1 cellular context compared by ENCODE assay signal in the genomic region with DNA sequence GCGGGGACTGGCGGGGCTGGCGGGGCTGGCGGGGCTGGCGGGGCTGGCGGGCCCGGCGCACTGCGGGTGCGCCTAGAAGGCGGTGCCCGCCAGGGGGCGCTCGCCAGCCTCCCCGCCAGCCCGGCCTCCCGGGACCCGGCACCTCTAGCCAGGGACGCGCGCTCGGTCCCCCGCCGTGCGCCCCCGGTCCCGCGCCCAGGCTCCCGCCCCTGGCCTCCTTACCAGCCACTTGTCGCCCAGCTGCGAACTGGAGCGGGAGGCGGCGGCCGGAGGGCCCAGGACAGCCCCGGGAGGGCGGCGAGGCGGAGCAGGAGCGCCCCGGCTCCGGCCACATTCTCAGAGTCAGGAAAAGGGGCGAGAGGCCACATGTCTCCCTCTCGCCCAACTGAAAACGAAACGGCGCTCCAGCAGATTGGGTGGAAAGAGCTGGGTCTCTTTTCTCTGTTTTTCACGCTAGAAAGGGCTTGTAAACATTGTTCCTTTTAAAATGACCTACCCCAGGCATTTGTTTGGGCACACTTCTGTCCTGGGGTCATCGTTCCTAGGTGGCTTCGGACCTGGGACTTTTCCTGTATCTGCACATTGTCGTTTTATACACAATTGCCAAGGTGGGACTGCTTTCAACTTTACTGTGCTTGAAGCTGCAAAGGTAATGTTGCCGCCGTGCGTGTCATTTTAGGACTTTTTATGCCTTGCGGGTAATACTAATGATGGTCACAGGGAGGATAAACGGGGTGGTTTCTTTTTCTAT.
A peak's percentile ranks its signal among the peaks of the same experiment; 100 is the strongest.
TF ChIP-seq lines count a peak whose summit lies in the region.

No MANE protein-coding gene starts in this region.

TF ChIP-seq in K562, 482 proteins besides CTCF, POLR2A, EP300 and RAD21 (continued from another document and continues in another):
- TF ChIP-seq, protein P1, sequence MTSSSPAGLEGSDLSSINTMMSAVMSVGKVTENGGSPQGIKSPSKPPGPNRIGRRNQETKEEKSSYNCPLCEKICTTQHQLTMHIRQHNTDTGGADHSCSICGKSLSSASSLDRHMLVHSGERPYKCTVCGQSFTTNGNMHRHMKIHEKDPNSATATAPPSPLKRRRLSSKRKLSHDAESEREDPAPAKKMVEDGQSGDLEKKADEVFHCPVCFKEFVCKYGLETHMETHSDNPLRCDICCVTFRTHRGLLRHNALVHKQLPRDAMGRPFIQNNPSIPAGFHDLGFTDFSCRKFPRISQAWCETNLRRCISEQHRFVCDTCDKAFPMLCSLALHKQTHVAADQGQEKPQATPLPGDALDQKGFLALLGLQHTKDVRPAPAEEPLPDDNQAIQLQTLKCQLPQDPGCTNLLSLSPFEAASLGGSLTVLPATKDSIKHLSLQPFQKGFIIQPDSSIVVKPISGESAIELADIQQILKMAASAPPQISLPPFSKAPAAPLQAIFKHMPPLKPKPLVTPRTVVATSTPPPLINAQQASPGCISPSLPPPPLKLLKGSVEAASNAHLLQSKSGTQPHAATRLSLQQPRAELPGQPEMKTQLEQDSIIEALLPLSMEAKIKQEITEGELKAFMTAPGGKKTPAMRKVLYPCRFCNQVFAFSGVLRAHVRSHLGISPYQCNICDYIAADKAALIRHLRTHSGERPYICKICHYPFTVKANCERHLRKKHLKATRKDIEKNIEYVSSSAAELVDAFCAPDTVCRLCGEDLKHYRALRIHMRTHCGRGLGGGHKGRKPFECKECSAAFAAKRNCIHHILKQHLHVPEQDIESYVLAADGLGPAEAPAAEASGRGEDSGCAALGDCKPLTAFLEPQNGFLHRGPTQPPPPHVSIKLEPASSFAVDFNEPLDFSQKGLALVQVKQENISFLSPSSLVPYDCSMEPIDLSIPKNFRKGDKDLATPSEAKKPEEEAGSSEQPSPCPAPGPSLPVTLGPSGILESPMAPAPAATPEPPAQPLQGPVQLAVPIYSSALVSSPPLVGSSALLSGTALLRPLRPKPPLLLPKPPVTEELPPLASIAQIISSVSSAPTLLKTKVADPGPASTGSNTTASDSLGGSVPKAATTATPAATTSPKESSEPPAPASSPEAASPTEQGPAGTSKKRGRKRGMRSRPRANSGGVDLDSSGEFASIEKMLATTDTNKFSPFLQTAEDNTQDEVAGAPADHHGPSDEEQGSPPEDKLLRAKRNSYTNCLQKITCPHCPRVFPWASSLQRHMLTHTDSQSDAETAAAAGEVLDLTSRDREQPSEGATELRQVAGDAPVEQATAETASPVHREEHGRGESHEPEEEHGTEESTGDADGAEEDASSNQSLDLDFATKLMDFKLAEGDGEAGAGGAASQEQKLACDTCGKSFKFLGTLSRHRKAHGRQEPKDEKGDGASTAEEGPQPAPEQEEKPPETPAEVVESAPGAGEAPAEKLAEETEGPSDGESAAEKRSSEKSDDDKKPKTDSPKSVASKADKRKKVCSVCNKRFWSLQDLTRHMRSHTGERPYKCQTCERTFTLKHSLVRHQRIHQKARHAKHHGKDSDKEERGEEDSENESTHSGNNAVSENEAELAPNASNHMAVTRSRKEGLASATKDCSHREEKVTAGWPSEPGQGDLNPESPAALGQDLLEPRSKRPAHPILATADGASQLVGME (CRISPR knock-in tag; IDR thresholded peaks at IDR 0.05) = no peak
- TF ChIP-seq ZNF79 (CRISPR knock-in tag; IDR thresholded peaks at IDR 0.05; ENCODE audit: low read depth) (no peak), ZBTB26 (CRISPR knock-in tag; IDR thresholded peaks at IDR 0.05) (no peak), SAP30 (IDR thresholded peaks at IDR 0.05; ENCODE audit: borderline replicate concordance, insufficient read depth, low read depth, low read length, poor library complexity, severe bottlenecking) (no peak), ZNF75A (CRISPR knock-in tag; IDR thresholded peaks at IDR 0.05) (no peak), ZFX (CRISPR knock-in tag; IDR thresholded peaks at IDR 0.05) (peak; percentile 89), PATZ1 (CRISPR knock-in tag; IDR thresholded peaks at IDR 0.05; ENCODE audit: borderline replicate concordance) (no peak), POLR2G (IDR thresholded peaks at IDR 0.05; ENCODE audit: low read depth, low read length) (peak; percentile 96), ZBTB8A (IDR thresholded peaks at IDR 0.05; ENCODE audit: partially characterized antibody) (no peak), JUN (IDR thresholded peaks at IDR 0.05; ENCODE audit: borderline replicate concordance, low read depth, low read length) (no peak; the same call in 1 of the 2 replicates), JUN (CRISPR knock-in tag; IDR thresholded peaks at IDR 0.05; ENCODE audit: borderline replicate concordance) (0 out of 2 replicates have a peak, but pooled peaks have one; percentile 52), TEAD4 (IDR thresholded peaks at IDR 0.05; ENCODE audit: low read length) (0 out of 2 replicates have a peak, but pooled peaks have one; percentile 9), TEAD4 (CRISPR knock-in tag; IDR thresholded peaks at IDR 0.05; ENCODE audit: borderline replicate concordance) (no peak), ELK1 (CRISPR knock-in tag; IDR thresholded peaks at IDR 0.05) (no peak), ZNF347 (CRISPR knock-in tag; IDR thresholded peaks at IDR 0.05; ENCODE audit: low read depth) (no peak), ATF2 (CRISPR knock-in tag; IDR thresholded peaks at IDR 0.05) (no peak), TRIM24 (IDR thresholded peaks at IDR 0.05) (no peak), ZNF282 (CRISPR knock-in tag; IDR thresholded peaks at IDR 0.05) (no peak), POLR2B (IDR thresholded peaks at IDR 0.05; ENCODE audit: low read depth, partially characterized antibody) (peak; percentile 80), RBM25 (IDR thresholded peaks at IDR 0.05; ENCODE audit: low read depth, low read length, severe bottlenecking) (peak; percentile 47), ZBTB1 (CRISPR knock-in tag; IDR thresholded peaks at IDR 0.05; ENCODE audit: borderline replicate concordance, low read depth) (no peak), BDP1 (IDR thresholded peaks at IDR 0.05; ENCODE audit: insufficient read depth, insufficient read length) (no peak), IFI16 (CRISPR knock-in tag; IDR thresholded peaks at IDR 0.05) (no peak), ZNF77 (CRISPR knock-in tag; IDR thresholded peaks at IDR 0.05) (no peak), NR1H2 (CRISPR knock-in tag; IDR thresholded peaks at IDR 0.05) (0 out of 2 replicates have a peak, but pooled peaks have one; percentile 74), ZNF124 (CRISPR knock-in tag; IDR thresholded peaks at IDR 0.05) (no peak), JUNB (CRISPR knock-in tag; conservative IDR thresholded peaks at IDR 0.05) (no peak), SPI1 (IDR thresholded peaks at IDR 0.05; ENCODE audit: borderline replicate concordance, low read depth, low read length) (no peak), ZBTB43 (CRISPR knock-in tag; IDR thresholded peaks at IDR 0.05) (no peak), SNAPC5 (CRISPR knock-in tag; IDR thresholded peaks at IDR 0.05) (no peak), DDX20 (tag; IDR thresholded peaks at IDR 0.05; ENCODE audit: low read depth) (no peak), CSDE1 (IDR thresholded peaks at IDR 0.05) (no peak), ETV6 (IDR thresholded peaks at IDR 0.05; ENCODE audit: borderline replicate concordance in 1 of 2, low read depth in 2 of 2, low read length in 1 of 2) (peak in 1 of 2 experiments; percentile 24; a peak in 1 of 4 replicates), ETV6 (CRISPR knock-in tag; IDR thresholded peaks at IDR 0.05; ENCODE audit: borderline replicate concordance) (no peak), KLF6 (CRISPR knock-in tag; IDR thresholded peaks at IDR 0.05; ENCODE audit: borderline replicate concordance) (no peak), ATF1 (CRISPR knock-in tag; IDR thresholded peaks at IDR 0.05) (no peak), ATF1 (tag; IDR thresholded peaks at IDR 0.05) (no peak), ARID1B (IDR thresholded peaks at IDR 0.05) (no peak), ZKSCAN8 (CRISPR knock-in tag; IDR thresholded peaks at IDR 0.05) (no peak), HBP1 (CRISPR knock-in tag; IDR thresholded peaks at IDR 0.05) (no peak), CHAMP1 (IDR thresholded peaks at IDR 0.05) (no peak), GTF2A2 (tag; IDR thresholded peaks at IDR 0.05) (no peak), ZNF274 (IDR thresholded peaks at IDR 0.05; ENCODE audit: borderline replicate concordance, low read depth, low read length) (no peak), HCFC1 (IDR thresholded peaks at IDR 0.05; ENCODE audit: low read depth, low read length) (peak; percentile 49)
- TF ChIP-seq, protein P2, sequence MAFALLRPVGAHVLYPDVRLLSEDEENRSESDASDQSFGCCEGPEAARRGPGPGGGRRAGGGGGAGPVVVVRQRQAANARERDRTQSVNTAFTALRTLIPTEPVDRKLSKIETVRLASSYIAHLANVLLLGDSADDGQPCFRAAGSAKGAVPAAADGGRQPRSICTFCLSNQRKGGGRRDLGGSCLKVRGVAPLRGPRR (CRISPR knock-in tag; IDR thresholded peaks at IDR 0.05) = no peak
